Comparison of ENCODE assay signal across 14 cellular contexts in the genomic region with DNA sequence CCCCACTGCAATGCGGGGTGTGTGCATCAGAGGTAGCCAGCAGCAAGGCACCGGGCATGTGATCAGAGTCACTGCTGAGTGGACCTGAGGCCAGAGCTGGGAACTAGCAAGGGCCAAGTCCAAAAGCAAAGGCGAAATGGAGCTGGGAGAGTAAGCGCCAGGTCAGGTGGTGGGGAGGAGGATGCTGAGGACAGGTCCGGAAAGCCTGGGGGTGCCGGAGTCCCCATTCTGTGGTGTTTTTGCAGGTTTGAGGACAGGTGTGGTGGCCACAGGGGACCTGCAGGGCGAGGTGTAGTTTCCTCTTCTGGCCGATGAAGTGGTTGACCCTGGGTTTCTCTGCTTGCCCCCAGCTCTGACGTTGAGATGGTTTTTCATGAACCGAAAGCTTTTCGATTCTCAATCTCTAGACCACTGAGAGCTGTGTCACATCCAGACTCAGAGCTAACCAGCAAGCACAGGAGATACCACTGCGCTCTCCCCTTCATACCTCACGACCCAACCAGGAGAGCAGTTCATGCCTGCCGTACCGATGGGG. TPM values are rescaled to one million over a fixed set of nuclear protein-coding genes. Genes with fewer than 3 reads are reported as not detected.
DNase-seq lines count a peak whose midpoint lies in the region; ATAC-seq, FAIRE-seq and TF ChIP-seq lines count a peak whose summit lies in the region.
"Had no signal": no experiment of that assay in that cellular context is flagged by ENCODE, and none has a peak within 500 bp of the region (broad histone marks: within the 10 kb centered on the region; RNA-seq: fewer than 3 reads in every experiment).

No MANE protein-coding gene starts in this region.

- no peak for TF ChIP-seq CTCF in Peyer's patch (IDR thresholded peaks at IDR 0.05)
- TF ChIP-seq CTCF in endodermal cell (conservative IDR thresholded peaks at IDR 0.05), result no peak

- H3K36me3 Mint-ChIP-seq in activated CD4-positive, alpha-beta T cell treated with anti-CD3 and anti-CD28 coated beads for 36 hours (ENCODE audit: low read depth), result no peaks in the 10 kb centered on the region
- H3K36me3 Mint-ChIP-seq in endodermal cell (ENCODE audit: low read depth), result no peaks in the 10 kb centered on the region
- H3K36me3 Mint-ChIP-seq: CD8-positive, alpha-beta T cell had no signal

- POLR2A ChIA-PET in activated CD4-positive, alpha-beta T cell treated with anti-CD3 and anti-CD28 coated beads for 36 hours (lab: Charles Lee), result no interaction called here

- H3K4me1 ChIP-seq in Peyer's patch (peaks cover 5 to 40% (median 12%) of the 10 kb centered on the region in 4 donors), SJCRH30 (peaks cover 22% of the 10 kb centered on the region), endodermal cell (ENCODE audit: control insufficient read depth, insufficient read depth, low read length) (peaks cover 3% of the 10 kb centered on the region)

- FAIRE-seq in GM12891 (lab: Jason Lieb, UNC), result peak; percentile 93

- CTCF ChIA-PET in activated CD4-positive, alpha-beta T cell treated with anti-CD3 and anti-CD28 coated beads for 36 hours (lab: Charles Lee), result interaction anchor here (0.6 to 1.1 kb wide), 4 partner anchors 15 to 327 kb away, joined by 3 to 4 read pairs (median 3); no protein-coding TSS in a partner anchor

- H3K36me3 ChIP-seq in Peyer's patch, result no peaks in the 10 kb centered on the region
- H3K36me3 ChIP-seq in SJCRH30, result no peaks in the 10 kb centered on the region
- no peaks in the 10 kb centered on the region for H3K36me3 ChIP-seq in endodermal cell (ENCODE audit: control insufficient read depth, insufficient read depth, low read length)

- DNase-seq in GM12891 (ENCODE audit: insufficient read length, low spot score) (peak; percentile 47), Peyer's patch (peak in 2 of 3 donors; percentile 62 to 70), SJCRH30 (no peak), NCI-H2029 (lab: John Stamatoyannopoulos, UW) (no peak), endodermal cell (no peak)
- no peak for DNase-seq in activated CD4-positive, alpha-beta T cell treated with anti-CD3 and anti-CD28 coated beads for 36 hours
- DNase-seq: activated T-cell treated with anti-CD3 and anti-CD28 coated beads, Interleukin-2, amount 50 U/mL, for 4 hours; CD8-positive, alpha-beta T cell; cerebellar nuclear complex; GOT3; MV-4-11 had no signal

- no peak overlapping the region for H3K9ac ChIP-seq in endodermal cell (ENCODE audit: extremely low read depth, low read length, poor library complexity, severe bottlenecking)

- WGBS in endodermal cell (ENCODE audit: insufficient coverage in 1 of 2, insufficient read length in 1 of 2), 2 experiments, result 82 to 88% methylated on average over 11 to 15 of the region's 15 CpGs

- intact Hi-C loops in activated CD4-positive, alpha-beta T cell treated with anti-CD3 and anti-CD28 coated beads for 36 hours (cut with DNase I, micrococcal nuclease), result no loop called here

- TF ChIP-seq POLR2A in GM12891 (IDR thresholded peaks at IDR 0.05; ENCODE audit: low read depth, low read length) (no peak), Peyer's patch (IDR thresholded peaks at IDR 0.05) (no peak)

- H3K27me3 Mint-ChIP-seq in activated CD4-positive, alpha-beta T cell treated with anti-CD3 and anti-CD28 coated beads for 36 hours, result peaks cover 16% of the 10 kb centered on the region
- H3K27me3 Mint-ChIP-seq in endodermal cell (ENCODE audit: insufficient read depth), result peaks cover 16% of the 10 kb centered on the region

- H3K4me1 Mint-ChIP-seq in activated CD4-positive, alpha-beta T cell treated with anti-CD3 and anti-CD28 coated beads for 36 hours, result peaks cover 17% of the 10 kb centered on the region
- H3K4me1 Mint-ChIP-seq in endodermal cell, result peaks cover 43% of the 10 kb centered on the region

- no peaks in the 10 kb centered on the region for H3K9me3 ChIP-seq in Peyer's patch
- H3K9me3 ChIP-seq in SJCRH30 (replicated peaks), result no peaks in the 10 kb centered on the region
- H3K9me3 ChIP-seq in endodermal cell (ENCODE audit: control insufficient read depth, low read length), result no peaks in the 10 kb centered on the region

- peak; percentile 73 for ATAC-seq in GM19463 (IDR thresholded peaks at IDR 0.05; ENCODE audit: unreplicated experiment)
- peak; percentile 78 for ATAC-seq in HG03025 (IDR thresholded peaks at IDR 0.05; ENCODE audit: low FRiP score, unreplicated experiment)
- no peak for ATAC-seq in activated CD4-positive, alpha-beta T cell treated with anti-CD3 and anti-CD28 coated beads for 36 hours
- ATAC-seq: activated T-cell treated with anti-CD3 and anti-CD28 coated beads, Interleukin-2, amount 50 U/mL, for 4 hours; CD8-positive, alpha-beta T cell; Right ventricle myocardium inferior had no signal

- H3K4me3 ChIP-seq in Peyer's patch (no peak overlapping the region), SJCRH30 (no peak overlapping the region), endodermal cell (ENCODE audit: low read length) (no peak overlapping the region)

- H3K4me3 Mint-ChIP-seq in activated CD4-positive, alpha-beta T cell treated with anti-CD3 and anti-CD28 coated beads for 36 hours, result no peak overlapping the region
- H3K4me3 Mint-ChIP-seq in endodermal cell, result no peak overlapping the region
- H3K4me3 Mint-ChIP-seq: activated T-cell treated with anti-CD3 and anti-CD28 coated beads, Interleukin-2, amount 50 U/mL, for 4 hours; CD8-positive, alpha-beta T cell had no signal

- no peaks in the 10 kb centered on the region for H3K9me3 Mint-ChIP-seq in activated CD4-positive, alpha-beta T cell treated with anti-CD3 and anti-CD28 coated beads for 36 hours (ENCODE audit: low read depth)
- no peaks in the 10 kb centered on the region for H3K9me3 Mint-ChIP-seq in endodermal cell
- H3K9me3 Mint-ChIP-seq: activated T-cell treated with anti-CD3 and anti-CD28 coated beads, Interleukin-2, amount 50 U/mL, for 4 hours; CD8-positive, alpha-beta T cell had no signal

- H3K27me3 ChIP-seq in Peyer's patch, result no peaks in the 10 kb centered on the region
- H3K27me3 ChIP-seq in SJCRH30, result peaks cover 11% of the 10 kb centered on the region
- no peaks in the 10 kb centered on the region for H3K27me3 ChIP-seq in endodermal cell (ENCODE audit: control insufficient read depth, insufficient read depth, low read length, poor library complexity, severe bottlenecking)

- no peak overlapping the region for H3K27ac Mint-ChIP-seq in activated CD4-positive, alpha-beta T cell treated with anti-CD3 and anti-CD28 coated beads for 36 hours
- H3K27ac Mint-ChIP-seq in endodermal cell, result no peak overlapping the region
- H3K27ac Mint-ChIP-seq: CD8-positive, alpha-beta T cell had no signal

- H3K27ac ChIP-seq in Peyer's patch (peak overlapping the region in 1 of 4 donors; percentile 69), SJCRH30 (no peak overlapping the region), endodermal cell (ENCODE audit: low read depth, low read length) (no peak overlapping the region)

TF ChIP-seq in GM12891, 5 proteins besides CTCF, POLR2A, EP300 and RAD21:
- TF ChIP-seq POLR2AphosphoS5 (IDR thresholded peaks at IDR 0.05; ENCODE audit: low read depth, low read length) (no peak), PAX5 (IDR thresholded peaks at IDR 0.05; ENCODE audit: insufficient read depth, low read length, severe bottlenecking) (no peak), POU2F2 (IDR thresholded peaks at IDR 0.05; ENCODE audit: low read depth, low read length) (0 out of 2 replicates have a peak, but pooled peaks have one; percentile 46), SPI1 (IDR thresholded peaks at IDR 0.05; ENCODE audit: low read depth, low read length) (peak; percentile 24; the same call in 1 of the 2 replicates), TAF1 (IDR thresholded peaks at IDR 0.05; ENCODE audit: low read depth, low read length) (no peak)

RNA-seq across cellular contexts. Expression of a gene that starts 35.0 kb away (rescaled TPM):
- polyA plus RNA-seq in GM12891 (2012; ENCODE audit: low read depth, missing spikeins), result 10.6 TPM
- 10 to 100 TPM; 32.2 to 65.6 (median 49.4) TPM for total RNA-seq in Peyer's patch
- under 1 TPM; 0.40 to 0.50 TPM for total RNA-seq in activated CD4-positive, alpha-beta T cell treated with anti-CD3 and anti-CD28 coated beads for 36 hours
- total RNA-seq in SJCRH30 (2014; rRNA removed; shearing (Covaris generic)), result 18.7 and 21.6 TPM in 2 replicates
- 10 to 100 TPM in 1 of 2 donors, 1 to 10 TPM in 1; 2.1 to 17.5 TPM for total RNA-seq in endodermal cell
- 63.6 TPM for polyA plus RNA-seq in endodermal cell (2013, experiment 1 of 2)
- 67.6 TPM for polyA plus RNA-seq in endodermal cell (2013, experiment 2 of 2)

Comparison
In these comparisons a context has a peak if more than half of its experiments do, and no peak if none do; other contexts are left out.
1. DNase-seq: peak in GM12891 (single experiment) and Peyer's patch (2 of 3); none in activated CD4-positive, alpha-beta T cell treated with anti-CD3 and anti-CD28 coated beads for 36 hours (single experiment), SJCRH30 (0 of 2), NCI-H2029 (single experiment) and endodermal cell (single experiment).